19 cellular contexts compared by ENCODE assay signal in the genomic region with DNA sequence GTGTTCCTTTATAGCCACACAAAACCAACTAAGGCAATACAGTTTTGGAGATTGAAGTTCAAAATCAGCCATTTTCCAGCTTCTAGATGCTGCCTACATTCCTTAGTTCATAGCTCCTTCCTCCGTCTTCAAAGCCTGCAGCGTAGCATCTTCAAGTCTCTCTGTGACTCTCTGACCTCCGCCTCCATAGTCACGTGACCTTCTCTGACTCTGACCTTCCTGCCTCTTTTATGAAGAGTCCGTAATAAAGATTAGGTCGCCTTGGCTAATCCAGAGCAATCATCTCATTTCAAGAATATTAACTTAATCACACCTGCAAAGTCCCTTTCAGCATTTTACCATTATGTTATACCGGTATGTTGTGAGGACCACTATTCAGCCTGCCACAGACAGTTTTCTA.
DNase-seq lines count a peak whose midpoint lies in the region; ATAC-seq, FAIRE-seq and TF ChIP-seq lines count a peak whose summit lies in the region.
"Had no signal": no experiment of that assay in that cellular context is flagged by ENCODE, and none has a peak within 500 bp of the region (broad histone marks: within the 10 kb centered on the region; RNA-seq: fewer than 3 reads in every experiment).

No MANE protein-coding gene starts in this region.

- WGBS in GM12878 (ENCODE audit: insufficient coverage, insufficient replicate concordance, low lambda C conversion rate, missing lambda C conversion rate) = 37% methylated on average over 7 of the region's 7 CpGs
- 90 to 96% methylated on average over 4 to 7 of the region's 7 CpGs for WGBS in endodermal cell (ENCODE audit: insufficient coverage in 1 of 2, insufficient read length in 1 of 2), 2 experiments

- H3K9ac ChIP-seq in GM12878 (ENCODE audit: control insufficient read depth, insufficient read depth, low read length) (no peak overlapping the region), endodermal cell (ENCODE audit: extremely low read depth, low read length, poor library complexity, severe bottlenecking) (no peak overlapping the region)
- H3K9ac ChIP-seq: BLaER1 treated with 17β-estradiol and CSF1 and Interleukin-3, amounts not matched to agents 10 nM and 100 nM had no signal

- no peaks in the 10 kb centered on the region for H3K4me1 ChIP-seq in GM12878 (ENCODE audit: control insufficient read depth, insufficient read depth, low read length)
- no peaks in the 10 kb centered on the region for H3K4me1 ChIP-seq in endodermal cell (ENCODE audit: control insufficient read depth, insufficient read depth, low read length)
- H3K4me1 ChIP-seq: BLaER1 treated with 17β-estradiol and CSF1 and Interleukin-3, amounts not matched to agents 10 nM and 100 nM had no signal

- no peak overlapping the region for H3K27ac Mint-ChIP-seq in endodermal cell
- H3K27ac Mint-ChIP-seq: B cell; CD14-positive monocyte; CD4-positive, alpha-beta T cell; CD8-positive, alpha-beta memory T cell; GM23338; H9 had no signal

- ATAC-seq in GM12878 = no peak
- peak; percentile 71 for ATAC-seq in left colon
- ATAC-seq: GM23338, HCT116 had no signal

- CTCF ChIA-PET in GM12878 (lab: Yijun Ruan, JAX) = interaction anchor here (0.6 kb wide), 1 partner anchor 26 kb away, joined by 3 read pairs; no protein-coding TSS in a partner anchor

- FAIRE-seq in GM12878 (lab: Jason Lieb, UNC) (no peak), frontal cortex (lab: Jason Lieb, UNC) (no peak)
- FAIRE-seq: D721Med, G401.6, GM19239 had no signal

- intact Hi-C loops in GM12878 (cut with micrococcal nuclease; ENCODE audit: unreplicated experiment) (no loop called here), left colon (cut with DNase I, micrococcal nuclease) (no loop called here)

- H3K4me3 ChIP-seq in GM12878 = no peak overlapping the region
- H3K4me3 ChIP-seq in endodermal cell (ENCODE audit: low read length) = no peak overlapping the region
- H3K4me3 ChIP-seq: BLaER1 treated with 17β-estradiol and CSF1 and Interleukin-3, amounts not matched to agents 10 nM and 100 nM; GM23338 had no signal

- no peak overlapping the region for H2AFZ ChIP-seq in GM12878 (ENCODE audit: control insufficient read depth, low read depth, low read length)
- H2AFZ ChIP-seq: GM23338 had no signal

- TF ChIP-seq POLR2A in GM12878 (IDR thresholded peaks at IDR 0.05; ENCODE audit: low read depth, low read length) = no peak

- no peak overlapping the region for H3K4me3 Mint-ChIP-seq in endodermal cell
- H3K4me3 Mint-ChIP-seq: B cell; CD14-positive monocyte; CD4-positive, alpha-beta T cell; CD8-positive, alpha-beta memory T cell; GM23338; H9 had no signal

- RAD21 ChIA-PET in GM12878 (lab: Charles Lee; ENCODE audit: unreplicated experiment) = no interaction called here

- no peaks in the 10 kb centered on the region for H3K36me3 ChIP-seq in GM12878 (ENCODE audit: control insufficient read depth in 2 of 2, insufficient read depth in 2 of 2, low read length in 1 of 2)
- no peaks in the 10 kb centered on the region for H3K36me3 ChIP-seq in endodermal cell (ENCODE audit: control insufficient read depth, insufficient read depth, low read length)
- H3K36me3 ChIP-seq: BLaER1 treated with 17β-estradiol and CSF1 and Interleukin-3, amounts not matched to agents 10 nM and 100 nM had no signal

- in situ Hi-C loops in GM12878 (cut with MboI) = no loop called here

- no peaks in the 10 kb centered on the region for H3K36me3 Mint-ChIP-seq in endodermal cell (ENCODE audit: low read depth)
- H3K36me3 Mint-ChIP-seq: CD14-positive monocyte; CD8-positive, alpha-beta memory T cell had no signal

- H3K27ac ChIP-seq in GM12878 (ENCODE audit: control insufficient read depth, insufficient read depth) = no peak overlapping the region
- no peak overlapping the region for H3K27ac ChIP-seq in endodermal cell (ENCODE audit: low read depth, low read length)
- H3K27ac ChIP-seq: BLaER1 treated with 17β-estradiol and CSF1 and Interleukin-3, amounts not matched to agents 10 nM and 100 nM had no signal

- no peaks in the 10 kb centered on the region for H3K79me2 ChIP-seq in GM12878 (ENCODE audit: control insufficient read depth, insufficient read depth, low read length)

- POLR2A ChIA-PET in GM12878 (lab: Charles Lee) = no interaction called here

- H3K9me3 ChIP-seq in GM12878 (replicated peaks; ENCODE audit: control insufficient read depth, insufficient read depth, low read length) (no peaks in the 10 kb centered on the region), endodermal cell (ENCODE audit: control insufficient read depth, low read length) (no peaks in the 10 kb centered on the region)

- peak; percentile 4 for DNase-seq in DMS53 treated with DMSO at 0.1 percent for 48 hours (lab: John Stamatoyannopoulos, UW; ENCODE audit: unreplicated experiment)
- DNase-seq in GM12878 (ENCODE audit: low read depth, low spot score) = no peak
- no peak for DNase-seq in left colon
- DNase-seq in frontal cortex (ENCODE audit: low spot score in 2 of 2) = no peak
- no peak for DNase-seq in endodermal cell
- no peak for DNase-seq in NCI-H1092 treated with DMSO at 0.1 percent for 48 hours (lab: John Stamatoyannopoulos, UW)
- DNase-seq: CD4-positive, alpha-beta T cell; CD8-positive, alpha-beta memory T cell; DMS 273 treated with DMSO at 0.1 percent for 48 hours; DND-41; H9 had no signal

- BruUV-seq in GM12878 (replicated peaks; lab: Mats Ljungman, UMichigan) = no TSS peak

- H3K9me3 Mint-ChIP-seq in endodermal cell = peaks cover 74% of the 10 kb centered on the region
- H3K9me3 Mint-ChIP-seq: CD4-positive, alpha-beta T cell; CD8-positive, alpha-beta memory T cell had no signal

- TF ChIP-seq RAD21 in GM12878 (IDR thresholded peaks at IDR 0.05; ENCODE audit: insufficient read depth, low read depth, low read length) = no peak

- SMC1A ChIA-PET in GM12878 (lab: Charles Lee; ENCODE audit: uncharacterized antibody, unreplicated experiment) = no interaction called here

- H3K27me3 ChIP-seq in GM12878 (replicated peaks in 1 of 2; ENCODE audit: control insufficient read depth in 2 of 2, insufficient read depth in 2 of 2, low read length in 1 of 2) (no peaks in the 10 kb centered on the region), endodermal cell (ENCODE audit: control insufficient read depth, insufficient read depth, low read length, poor library complexity, severe bottlenecking) (no peaks in the 10 kb centered on the region)
- H3K27me3 ChIP-seq: BLaER1 treated with 17β-estradiol and CSF1 and Interleukin-3, amounts not matched to agents 10 nM and 100 nM had no signal

- H4K20me1 ChIP-seq in GM12878 (ENCODE audit: control insufficient read depth, insufficient read depth) = no peaks in the 10 kb centered on the region
- H4K20me1 ChIP-seq: BLaER1 treated with 17β-estradiol and CSF1 and Interleukin-3, amounts not matched to agents 10 nM and 100 nM had no signal

- peaks cover 2% of the 10 kb centered on the region for H3K27me3 Mint-ChIP-seq in endodermal cell (ENCODE audit: insufficient read depth)

- no peaks in the 10 kb centered on the region for H3K4me1 Mint-ChIP-seq in endodermal cell
- H3K4me1 Mint-ChIP-seq: B cell; CD14-positive monocyte; CD8-positive, alpha-beta memory T cell; GM23338; H9 had no signal

- no peak overlapping the region for H3K4me2 ChIP-seq in GM12878 (ENCODE audit: control insufficient read depth, insufficient read depth)
- H3K4me2 ChIP-seq: BLaER1 treated with 17β-estradiol and CSF1 and Interleukin-3, amounts not matched to agents 10 nM and 100 nM; GM23338 had no signal

- no peak for TF ChIP-seq EP300 in GM12878 (IDR thresholded peaks at IDR 0.05; ENCODE audit: borderline replicate concordance in 1 of 2, control insufficient read depth in 1 of 2, low read depth in 2 of 2, low read length in 2 of 2)

- TF ChIP-seq CTCF in GM12878 (IDR thresholded peaks at IDR 0.05 in 2 of 3, conservative IDR thresholded peaks at IDR 0.05 in 1 of 3; ENCODE audit: control insufficient read depth in 2 of 3, extremely low read depth in 1 of 3, insufficient read depth in 1 of 3, low read depth in 3 of 3, low read length in 3 of 3) (no peak), endodermal cell (conservative IDR thresholded peaks at IDR 0.05) (no peak)

TF ChIP-seq in GM12878, 131 proteins besides CTCF, POLR2A, EP300 and RAD21:
- TF ChIP-seq, protein P1, sequence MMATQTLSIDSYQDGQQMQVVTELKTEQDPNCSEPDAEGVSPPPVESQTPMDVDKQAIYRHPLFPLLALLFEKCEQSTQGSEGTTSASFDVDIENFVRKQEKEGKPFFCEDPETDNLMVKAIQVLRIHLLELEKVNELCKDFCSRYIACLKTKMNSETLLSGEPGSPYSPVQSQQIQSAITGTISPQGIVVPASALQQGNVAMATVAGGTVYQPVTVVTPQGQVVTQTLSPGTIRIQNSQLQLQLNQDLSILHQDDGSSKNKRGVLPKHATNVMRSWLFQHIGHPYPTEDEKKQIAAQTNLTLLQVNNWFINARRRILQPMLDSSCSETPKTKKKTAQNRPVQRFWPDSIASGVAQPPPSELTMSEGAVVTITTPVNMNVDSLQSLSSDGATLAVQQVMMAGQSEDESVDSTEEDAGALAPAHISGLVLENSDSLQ (IDR thresholded peaks at IDR 0.05) = no peak
- no peak for TF ChIP-seq IKZF1 (conservative IDR thresholded peaks at IDR 0.05)
- no peak for TF ChIP-seq STAT3 (IDR thresholded peaks at IDR 0.05; ENCODE audit: low read depth, low read length)
- TF ChIP-seq NFYA (IDR thresholded peaks at IDR 0.05; ENCODE audit: borderline replicate concordance, low read depth, low read length) = no peak
- peak; percentile 34; the same call in 1 of the 2 replicates for TF ChIP-seq RAD51 (IDR thresholded peaks at IDR 0.05)
- TF ChIP-seq ETV6 (conservative IDR thresholded peaks at IDR 0.05 in 1 of 2, IDR thresholded peaks at IDR 0.05 in 1 of 2; ENCODE audit: borderline replicate concordance in 1 of 2, low read depth in 1 of 2) = no peak
